10 cellular contexts compared by ENCODE assay signal in the genomic region with DNA sequence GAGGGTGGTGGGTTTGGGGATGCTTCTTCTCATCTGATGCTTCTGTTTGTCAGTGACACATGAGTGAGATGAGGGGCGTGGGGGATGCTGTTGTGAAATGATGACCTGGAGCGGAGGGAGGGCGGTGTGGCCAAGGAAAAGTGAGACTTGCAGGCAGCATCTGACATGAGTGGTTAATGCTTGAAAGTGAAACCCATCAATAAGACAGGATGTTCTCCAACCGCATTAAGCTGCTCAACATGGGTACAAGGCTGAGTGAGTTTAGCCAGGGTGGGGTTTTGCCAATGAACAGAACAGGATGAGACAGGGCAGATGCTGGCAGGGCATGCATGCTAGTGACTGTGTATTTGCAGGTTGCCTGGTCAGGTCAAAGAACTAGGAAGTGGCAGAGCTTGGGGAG. TPM values are rescaled to one million over a fixed set of nuclear protein-coding genes. Genes with fewer than 3 reads are reported as not detected.
A peak's percentile ranks its signal among the peaks of the same experiment; 100 is the strongest.
DNase-seq lines count a peak whose midpoint lies in the region; ATAC-seq and TF ChIP-seq lines count a peak whose summit lies in the region.
"Had no signal": no experiment of that assay in that cellular context is flagged by ENCODE, and none has a peak within 500 bp of the region (broad histone marks: within the 10 kb centered on the region; RNA-seq: fewer than 3 reads in every experiment).

No MANE protein-coding gene starts in this region.

- peak; percentile 68 for ATAC-seq in HG02798 (IDR thresholded peaks at IDR 0.05; ENCODE audit: poor library complexity, unreplicated experiment)
- peak; percentile 94 to 96 for ATAC-seq in activated CD4-positive, CD25-positive, alpha-beta regulatory T cell treated with anti-CD3 and anti-CD28 coated beads, Interleukin-2, amount 50 U/mL, for 24 hours
- ATAC-seq in omental fat pad (ENCODE audit: low FRiP score), result no peak

- H3K4me1 ChIP-seq in DOHH2 (ENCODE audit: control insufficient read depth, low read length), result peaks cover 11% of the 10 kb centered on the region
- H3K4me1 ChIP-seq: pancreas had no signal

- H3K79me2 ChIP-seq in DOHH2 (ENCODE audit: control insufficient read depth, low read length), result no peaks in the 10 kb centered on the region

- H4K20me1 ChIP-seq in DOHH2 (ENCODE audit: control insufficient read depth, insufficient read depth, low read depth, low read length), result no peaks in the 10 kb centered on the region

- no peak for TF ChIP-seq CTCF in DOHH2 (IDR thresholded peaks at IDR 0.05; ENCODE audit: low read depth, low read length, poor library complexity, severe bottlenecking)
- TF ChIP-seq CTCF in omental fat pad (IDR thresholded peaks at IDR 0.05), result no peak

- peak overlapping the region; percentile 17; the same call in 1 of the 2 replicates for H3K4me3 ChIP-seq in DOHH2 (ENCODE audit: low read length)
- H3K4me3 ChIP-seq: pancreas had no signal

- H3K9me3 ChIP-seq in DOHH2 (ENCODE audit: control insufficient read depth, insufficient read depth, low read length), result no peaks in the 10 kb centered on the region
- H3K9me3 ChIP-seq: pancreas had no signal

- H3F3A ChIP-seq in DOHH2 (ENCODE audit: control insufficient read depth, insufficient read depth), result no peaks in the 10 kb centered on the region

- H3K36me3 ChIP-seq in DOHH2 (ENCODE audit: control insufficient read depth, low read length), result no peaks in the 10 kb centered on the region
- H3K36me3 ChIP-seq: pancreas had no signal

- DNase-seq in islet precursor cell, result peak; percentile 36
- DNase-seq in omental fat pad (ENCODE audit: low spot score), result no peak
- DNase-seq in HT-29 (ENCODE audit: low spot score), result no peak
- DNase-seq in NCI-H1694 (lab: John Stamatoyannopoulos, UW), result no peak
- no peak for DNase-seq in hypothalamus (lab: John Stamatoyannopoulos, UW)
- DNase-seq: pancreas had no signal

- peaks cover 8% of the 10 kb centered on the region for H3K27me3 ChIP-seq in DOHH2 (ENCODE audit: control insufficient read depth, low read length)
- H3K27me3 ChIP-seq: pancreas had no signal

- no peaks in the 10 kb centered on the region for H3K9me2 ChIP-seq in DOHH2 (replicated peaks; ENCODE audit: control insufficient read depth, low read length)

- H3K27ac ChIP-seq in DOHH2 (ENCODE audit: low read depth, low read length), result no peak overlapping the region
- H3K27ac ChIP-seq: pancreas had no signal

- H3K4me2 ChIP-seq in DOHH2 (ENCODE audit: low read length), result peak overlapping the region; percentile 48

RNA-seq across cellular contexts. Expression of a gene that starts 16.5 kb away (rescaled TPM):
- not detected for total RNA-seq in omental fat pad
- total RNA-seq in HT-29 (2014; rRNA removed; shearing (Covaris generic)), result not detected in 2 replicates
- total RNA-seq: Daoy had no signal

RNA-seq across cellular contexts. Expression of a gene that starts 19.8 kb away (rescaled TPM):
- total RNA-seq in omental fat pad, result 10 to 100 TPM; 46.9 to 89.5 (median 60.4) TPM
- total RNA-seq in HT-29 (2014; rRNA removed; shearing (Covaris generic)), result 55.0 and 72.1 TPM in 2 replicates

RNA-seq across cellular contexts. Expression of a gene that starts 53.7 kb away (rescaled TPM):
- total RNA-seq in omental fat pad, result 10 to 100 TPM; 73.1 to 80.5 (median 77.7) TPM
- total RNA-seq in HT-29 (2014; rRNA removed; shearing (Covaris generic)), result 92.5 and 108 TPM in 2 replicates
